10 cellular contexts compared by ENCODE assay signal in the genomic region with DNA sequence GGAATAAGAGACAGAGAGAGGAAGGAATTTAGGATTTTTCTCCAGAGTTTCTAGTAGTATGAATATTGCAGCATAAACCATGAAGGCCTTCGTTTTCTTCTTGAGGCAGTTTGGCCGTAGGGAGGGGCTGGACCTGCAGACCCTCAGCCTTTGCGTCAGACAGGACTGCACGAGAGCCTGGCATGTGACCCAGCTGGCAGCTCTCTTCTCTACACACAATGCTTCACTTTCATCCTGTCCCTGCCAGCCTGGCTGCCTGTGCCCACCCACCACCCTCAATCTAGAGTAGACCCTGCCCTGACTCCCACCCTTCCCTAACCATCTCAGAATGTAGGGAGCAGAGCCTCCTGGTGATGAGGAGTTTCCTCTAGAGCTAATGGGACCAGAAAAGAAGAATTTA. TPM values are rescaled to one million over a fixed set of nuclear protein-coding genes. Genes with fewer than 3 reads are reported as not detected.
DNase-seq lines count a peak whose midpoint lies in the region; ATAC-seq and TF ChIP-seq lines count a peak whose summit lies in the region.
"Had no signal": no experiment of that assay in that cellular context is flagged by ENCODE, and none has a peak within 500 bp of the region (broad histone marks: within the 10 kb centered on the region; RNA-seq: fewer than 3 reads in every experiment).

No MANE protein-coding gene starts in this region.

- H3K27ac Mint-ChIP-seq in progenitor cell of endocrine pancreas, result peak overlapping the region; percentile 94
- H3K27ac Mint-ChIP-seq in CD4-positive, alpha-beta memory T cell, result no peak overlapping the region

- no peaks in the 10 kb centered on the region for H3K36me3 Mint-ChIP-seq in progenitor cell of endocrine pancreas (ENCODE audit: insufficient read depth)
- H3K36me3 Mint-ChIP-seq in CD4-positive, alpha-beta memory T cell, result no peaks in the 10 kb centered on the region

- H3K27me3 Mint-ChIP-seq in progenitor cell of endocrine pancreas, result no peaks in the 10 kb centered on the region
- H3K27me3 Mint-ChIP-seq in CD4-positive, alpha-beta memory T cell, result peaks cover 21 to 24% of the 10 kb centered on the region in 2 donors

- H3K4me1 Mint-ChIP-seq in progenitor cell of endocrine pancreas (ENCODE audit: low read depth), result peaks cover 53% of the 10 kb centered on the region
- peaks cover 8 to 25% (median 13%) of the 10 kb centered on the region in 4 donors for H3K4me1 Mint-ChIP-seq in CD4-positive, alpha-beta memory T cell

- no peak overlapping the region for H3K4me3 ChIP-seq in hepatocyte
- H3K4me3 ChIP-seq in CD4-positive, alpha-beta memory T cell (ENCODE audit: low read length in 2 of 2), result no peak overlapping the region
- H3K4me3 ChIP-seq: ascending aorta had no signal

- intact Hi-C loops in CD4-positive, alpha-beta memory T cell (cut with micrococcal nuclease), result loop anchor here (5.0 kb wide), 1 partner anchor 738 kb away; no protein-coding TSS in a partner anchor

- no peaks in the 10 kb centered on the region for H3K36me3 ChIP-seq in hepatocyte (replicated peaks; ENCODE audit: insufficient read depth, low read depth)
- H3K36me3 ChIP-seq in CD4-positive, alpha-beta memory T cell (ENCODE audit: insufficient read depth, low read length), result peaks cover under 1% of the 10 kb centered on the region

- H3K27me3 ChIP-seq in hepatocyte, result no peaks in the 10 kb centered on the region
- peaks cover 27% of the 10 kb centered on the region for H3K27me3 ChIP-seq in CD4-positive, alpha-beta memory T cell (ENCODE audit: insufficient read depth, low read length)
- H3K27me3 ChIP-seq: ascending aorta had no signal

- peak overlapping the region; percentile 69 for H3K4me3 Mint-ChIP-seq in progenitor cell of endocrine pancreas (ENCODE audit: low read depth)
- peak overlapping the region in 1 of 8 donors; percentile 49 for H3K4me3 Mint-ChIP-seq in CD4-positive, alpha-beta memory T cell

- H3K9me2 ChIP-seq in hepatocyte (replicated peaks; ENCODE audit: insufficient read depth), result no peaks in the 10 kb centered on the region

- no peaks in the 10 kb centered on the region for H3K9me3 Mint-ChIP-seq in progenitor cell of endocrine pancreas (ENCODE audit: low read depth)
- H3K9me3 Mint-ChIP-seq in CD4-positive, alpha-beta memory T cell, result no peaks in the 10 kb centered on the region

- no peak overlapping the region for H2AFZ ChIP-seq in hepatocyte

- H4K20me1 ChIP-seq in hepatocyte (ENCODE audit: insufficient read depth, poor library complexity, severe bottlenecking), result no peaks in the 10 kb centered on the region

- ATAC-seq in HG03045 (IDR thresholded peaks at IDR 0.05; ENCODE audit: unreplicated experiment) (no peak), GM18861 (IDR thresholded peaks at IDR 0.05; ENCODE audit: unreplicated experiment) (no peak)

- CTCF ChIA-PET in RWPE1 (lab: Yijun Ruan, JAX), result interaction anchor here (0.5 kb wide), 1 partner anchor 186 kb away, joined by 3 read pairs; no protein-coding TSS in a partner anchor
- CTCF ChIA-PET in CD4-positive, alpha-beta memory T cell (lab: Charles Lee; ENCODE audit: partially characterized antibody), result no interaction called here

- TF ChIP-seq CTCF in RWPE1 (conservative IDR thresholded peaks at IDR 0.05; ENCODE audit: low read depth) (no peak), hepatocyte (IDR thresholded peaks at IDR 0.05; ENCODE audit: poor library complexity) (no peak), progenitor cell of endocrine pancreas (IDR thresholded peaks at IDR 0.05; ENCODE audit: unreplicated experiment) (no peak)

- POLR2A ChIA-PET in RWPE1 (lab: Yijun Ruan, JAX; ENCODE audit: low non-redundant PET), result no interaction called here
- POLR2A ChIA-PET in CD4-positive, alpha-beta memory T cell (lab: Charles Lee; ENCODE audit: partially characterized antibody), result no interaction called here

- peak overlapping the region; percentile 76 for H3K4me2 ChIP-seq in hepatocyte

- DNase-seq in RWPE1 (ENCODE audit: low spot score) (no peak), hepatocyte (ENCODE audit: low spot score) (no peak), progenitor cell of endocrine pancreas (ENCODE audit: low spot score, unreplicated experiment) (no peak)
- no peak for DNase-seq in CD4-positive, alpha-beta memory T cell
- DNase-seq: NCI-H446 treated with DMSO at 0.1 percent for 48 hours, T-helper 1 cell had no signal

- H3K79me2 ChIP-seq in hepatocyte, result no peaks in the 10 kb centered on the region

- H3K4me1 ChIP-seq in hepatocyte (ENCODE audit: insufficient read depth), result peaks cover 48% of the 10 kb centered on the region
- peaks cover 15% of the 10 kb centered on the region for H3K4me1 ChIP-seq in CD4-positive, alpha-beta memory T cell (ENCODE audit: insufficient read depth, low read length)

- no peaks in the 10 kb centered on the region for H3K9me3 ChIP-seq in hepatocyte (ENCODE audit: low read depth)
- H3K9me3 ChIP-seq in CD4-positive, alpha-beta memory T cell (ENCODE audit: control insufficient read depth in 1 of 2, low read length in 2 of 2), result no peaks in the 10 kb centered on the region
- H3K9me3 ChIP-seq: ascending aorta had no signal

- 46% methylated on average over 4 of the region's 4 CpGs for WGBS in hepatocyte (ENCODE audit: low lambda C conversion rate, missing lambda C conversion rate)

- H3K27ac ChIP-seq in RWPE1 (peak overlapping the region; percentile 78), hepatocyte (peak overlapping the region; percentile 85)
- no peak overlapping the region for H3K27ac ChIP-seq in CD4-positive, alpha-beta memory T cell (ENCODE audit: low read depth, low read length)
- H3K27ac ChIP-seq: ascending aorta had no signal

RNA-seq across cellular contexts. Expression of gene CA14, which starts 1.6 kb away (rescaled TPM):
- total RNA-seq in hepatocyte, result 2.4 and 4.6 TPM in 2 replicates
- polyA plus RNA-seq in hepatocyte, result 6.0 and 7.3 TPM in 2 replicates
- 13.1 and 16.6 TPM in 2 replicates for total RNA-seq in progenitor cell of endocrine pancreas
- total RNA-seq in CD4-positive, alpha-beta memory T cell, result not detected
- polyA plus RNA-seq in CD4-positive, alpha-beta memory T cell, result under 1 TPM in 1 of 2 donors, not detected in 1; 0.40 TPM
- total RNA-seq: ascending aorta, myocyte had no signal

RNA-seq across cellular contexts. Expression of gene APH1A, which starts 9.6 kb away (rescaled TPM):
- 145 and 148 TPM in 2 replicates for total RNA-seq in hepatocyte
- 52.1 and 54.1 TPM in 2 replicates for polyA plus RNA-seq in hepatocyte
- 129 and 136 TPM in 2 replicates for total RNA-seq in progenitor cell of endocrine pancreas
- 100 to 1,000 TPM; 118 to 120 TPM for total RNA-seq in CD4-positive, alpha-beta memory T cell
- polyA plus RNA-seq in CD4-positive, alpha-beta memory T cell, result 10 to 100 TPM; 45.1 to 72.0 TPM

RNA-seq across cellular contexts. Expression of gene C1orf54, which starts 13.4 kb away (rescaled TPM):
- 11.3 and 15.4 TPM in 2 replicates for total RNA-seq in hepatocyte
- polyA plus RNA-seq in hepatocyte, result 7.2 and 16.5 TPM in 2 replicates
- 2.0 and 2.9 TPM in 2 replicates for total RNA-seq in progenitor cell of endocrine pancreas
- 1 to 10 TPM; 2.5 to 3.4 TPM for total RNA-seq in CD4-positive, alpha-beta memory T cell
- 1 to 10 TPM; 5.3 to 7.4 TPM for polyA plus RNA-seq in CD4-positive, alpha-beta memory T cell

RNA-seq across cellular contexts. Expression of gene CIART, which starts 23.1 kb away (rescaled TPM):
- total RNA-seq in hepatocyte (1.8 and 3.6 TPM in 2 replicates), progenitor cell of endocrine pancreas (1.9 and 2.7 TPM in 2 replicates)
- 4.4 and 7.1 TPM in 2 replicates for polyA plus RNA-seq in hepatocyte
- under 1 TPM; 0.67 to 0.94 TPM for total RNA-seq in CD4-positive, alpha-beta memory T cell
- 1 to 10 TPM in 1 of 2 donors, under 1 TPM in 1; 0.36 to 2.6 TPM for polyA plus RNA-seq in CD4-positive, alpha-beta memory T cell

RNA-seq across cellular contexts. Expression of gene ANP32E, which starts 23.3 kb away (rescaled TPM):
- 18.2 and 26.1 TPM in 2 replicates for total RNA-seq in hepatocyte
- 20.0 and 21.5 TPM in 2 replicates for polyA plus RNA-seq in hepatocyte
- 52.1 TPM in 2 replicates for total RNA-seq in progenitor cell of endocrine pancreas
- total RNA-seq in CD4-positive, alpha-beta memory T cell, result 10 to 100 TPM; 53.4 to 57.9 TPM
- 10 to 100 TPM; 65.6 to 66.5 TPM for polyA plus RNA-seq in CD4-positive, alpha-beta memory T cell
